In genomic region chr3:140848675-140849074, GRCh38 we compare ENCODE assay signal across 30 cellular contexts.
A peak's percentile ranks its signal among the peaks of the same experiment; 100 is the strongest.
DNase-seq lines count a peak whose midpoint lies in the region; ATAC-seq and TF ChIP-seq lines count a peak whose summit lies in the region.
"Had no signal": no experiment of that assay in that cellular context is flagged by ENCODE, and none has a peak within 500 bp of the region (broad histone marks: within the 10 kb centered on the region; RNA-seq: fewer than 3 reads in every experiment).

No MANE protein-coding gene starts in this region.

- DNase-seq in GM12864 (ENCODE audit: low read depth), result no peak
- peak; percentile 80 for DNase-seq in Karpas-422
- peak; percentile 58 for DNase-seq in OCI-LY7 (ENCODE audit: low spot score)
- DNase-seq in osteocyte (ENCODE audit: extremely low spot score, unreplicated experiment), result no peak
- DNase-seq in natural killer cell treated with Interleukin-12 subunit alpha and Interleukin-12 subunit beta and Interleukin-15 and Interleukin-18, amount 100 ng/mL, for 72 hours (ENCODE audit: low spot score), result no peak
- no peak for DNase-seq in progenitor cell of endocrine pancreas (ENCODE audit: low spot score, unreplicated experiment)
- DNase-seq: activated CD4-positive, alpha-beta T cell treated with anti-CD3 and anti-CD28 coated beads for 4 hours; activated naive CD4-positive, alpha-beta T cell treated with anti-CD3 and anti-CD28 coated beads, Interleukin-2, amount 50 U/mL, for 16 hours; COR-L47; DMS53; esophagus squamous epithelium; foreskin keratinocyte; heart left ventricle; midbrain; MM.1S; naive thymus-derived CD8-positive, alpha-beta T cell; NCI-H1105 treated with DMSO at 0.1 percent for 48 hours; NCI-H2081; NK-92 treated with Interleukin-12 subunit alpha and Interleukin-12 subunit beta, amount 100 ng/mL, for 24 hours; occipital lobe; SHP77 treated with DMSO at 0.1 percent for 48 hours; stimulated activated CD4-positive, alpha-beta T cell treated with anti-CD3 and anti-CD28 coated beads, Interleukin-15, amount 100 ng/mL, for 24 hours; stimulated activated CD4-positive, alpha-beta T cell treated with anti-CD3 and anti-CD28 coated beads, Interleukin-4, amount 100 ng/mL, for 4 hours; SW 1271 had no signal

- TF ChIP-seq CTCF in GM12864 (IDR thresholded peaks at IDR 0.05; ENCODE audit: low read depth, low read length, missing control alignments), result peak; percentile 8
- TF ChIP-seq CTCF in OCI-LY7 (conservative IDR thresholded peaks at IDR 0.05; ENCODE audit: low read length), result peak; percentile 72
- TF ChIP-seq CTCF in osteocyte (IDR thresholded peaks at IDR 0.05), result peak; percentile 30
- no peak for TF ChIP-seq CTCF in progenitor cell of endocrine pancreas (IDR thresholded peaks at IDR 0.05; ENCODE audit: unreplicated experiment)

- H3K27me3 ChIP-seq in Karpas-422 (ENCODE audit: low read length), result no peaks in the 10 kb centered on the region
- H3K27me3 ChIP-seq: tibial nerve had no signal

- BruUV-seq in OCI-LY7 (replicated peaks; lab: Mats Ljungman, UMichigan), result no TSS peak

- peaks cover 11% of the 10 kb centered on the region for H3K4me1 Mint-ChIP-seq in osteocyte (ENCODE audit: unreplicated experiment)
- H3K4me1 Mint-ChIP-seq in natural killer cell treated with Interleukin-12 subunit alpha and Interleukin-12 subunit beta and Interleukin-15 and Interleukin-18, amount 100 ng/mL, for 72 hours (ENCODE audit: low read depth in 2 of 2), result no peaks in the 10 kb centered on the region
- H3K4me1 Mint-ChIP-seq in progenitor cell of endocrine pancreas (ENCODE audit: low read depth), result no peaks in the 10 kb centered on the region
- H3K4me1 Mint-ChIP-seq: activated T-helper 17 cell treated with anti-CD3 and anti-CD28 coated beads, Interleukin-2, amount 50 U/mL, for 72 hours had no signal

- peak overlapping the region; percentile 50 for H3K4me2 ChIP-seq in Karpas-422 (ENCODE audit: low read depth, low read length, poor library complexity, severe bottlenecking)
- peak overlapping the region; percentile 22 for H3K4me2 ChIP-seq in OCI-LY7 (ENCODE audit: low read length)
- H3K4me2 ChIP-seq: GM23338 had no signal

- H3K9me3 ChIP-seq in Karpas-422 (ENCODE audit: low read length), result peaks cover 3% of the 10 kb centered on the region; the same call in 1 of the 2 replicates
- 0 out of 2 replicates have a peak, but pooled peaks cover 4% of the 10 kb centered on the region for H3K9me3 ChIP-seq in OCI-LY7 (ENCODE audit: low read length)
- H3K9me3 ChIP-seq: esophagus squamous epithelium, tibial nerve had no signal

- H3K27me3 Mint-ChIP-seq in osteocyte (ENCODE audit: unreplicated experiment) (peaks cover 61% of the 10 kb centered on the region), progenitor cell of endocrine pancreas (peaks cover 14% of the 10 kb centered on the region)
- peaks cover 29 to 38% of the 10 kb centered on the region in 2 donors for H3K27me3 Mint-ChIP-seq in natural killer cell treated with Interleukin-12 subunit alpha and Interleukin-12 subunit beta and Interleukin-15 and Interleukin-18, amount 100 ng/mL, for 72 hours

- H3K9ac ChIP-seq in Karpas-422 (ENCODE audit: low read length), result peak overlapping the region; percentile 31

- H4K20me1 ChIP-seq in Karpas-422 (ENCODE audit: insufficient read depth, low read depth, low read length) (no peaks in the 10 kb centered on the region), OCI-LY7 (ENCODE audit: insufficient read depth, low read length) (no peaks in the 10 kb centered on the region)

- H3K79me2 ChIP-seq in Karpas-422 (ENCODE audit: low read length) (no peaks in the 10 kb centered on the region), OCI-LY7 (ENCODE audit: insufficient read depth, low read depth, low read length) (no peaks in the 10 kb centered on the region)

- peaks cover 6% of the 10 kb centered on the region for H3K9me3 Mint-ChIP-seq in osteocyte (ENCODE audit: unreplicated experiment)
- H3K9me3 Mint-ChIP-seq in natural killer cell treated with Interleukin-12 subunit alpha and Interleukin-12 subunit beta and Interleukin-15 and Interleukin-18, amount 100 ng/mL, for 72 hours, result no peaks in the 10 kb centered on the region
- H3K9me3 Mint-ChIP-seq in progenitor cell of endocrine pancreas (ENCODE audit: low read depth), result peaks cover 9% of the 10 kb centered on the region
- H3K9me3 Mint-ChIP-seq: activated T-helper 17 cell treated with anti-CD3 and anti-CD28 coated beads, Interleukin-2, amount 50 U/mL, for 72 hours; GM23338 had no signal

- H3K27ac ChIP-seq in Karpas-422 (ENCODE audit: low read length) (no peak overlapping the region), OCI-LY7 (ENCODE audit: low read depth, low read length, poor library complexity, severe bottlenecking) (peak overlapping the region; percentile 12)
- H3K27ac ChIP-seq: C4-2B, esophagus squamous epithelium, foreskin keratinocyte, heart left ventricle, tibial nerve had no signal

- no peak overlapping the region for H3K4me3 ChIP-seq in GM12864 (ENCODE audit: low read depth, low read length)
- H3K4me3 ChIP-seq in Karpas-422 (ENCODE audit: low read length), result 0 out of 2 replicates have a peak overlapping the region, but pooled peaks have one; percentile 9
- no peak overlapping the region for H3K4me3 ChIP-seq in OCI-LY7 (ENCODE audit: low read depth, low read length, poor library complexity, severe bottlenecking)
- H3K4me3 ChIP-seq: esophagus squamous epithelium, GM23338, heart left ventricle, tibial nerve had no signal

- peak overlapping the region; percentile 8 for H2AFZ ChIP-seq in Karpas-422 (ENCODE audit: low read length)
- peak overlapping the region; percentile 68 for H2AFZ ChIP-seq in OCI-LY7 (ENCODE audit: low read length)
- H2AFZ ChIP-seq: GM23338 had no signal

- H3K4me3 Mint-ChIP-seq in osteocyte (ENCODE audit: unreplicated experiment) (no peak overlapping the region), progenitor cell of endocrine pancreas (ENCODE audit: low read depth) (no peak overlapping the region)
- no peak overlapping the region for H3K4me3 Mint-ChIP-seq in natural killer cell treated with Interleukin-12 subunit alpha and Interleukin-12 subunit beta and Interleukin-15 and Interleukin-18, amount 100 ng/mL, for 72 hours
- H3K4me3 Mint-ChIP-seq: activated T-helper 17 cell treated with anti-CD3 and anti-CD28 coated beads, Interleukin-2, amount 50 U/mL, for 72 hours; brain; GM23338; naive thymus-derived CD8-positive, alpha-beta T cell had no signal

- CTCF ChIA-PET in OCI-LY7 (lab: Charles Lee; ENCODE audit: unreplicated experiment), result no interaction called here

- H3K36me3 Mint-ChIP-seq in osteocyte (ENCODE audit: unreplicated experiment) (no peaks in the 10 kb centered on the region), progenitor cell of endocrine pancreas (ENCODE audit: insufficient read depth) (no peaks in the 10 kb centered on the region)
- no peaks in the 10 kb centered on the region for H3K36me3 Mint-ChIP-seq in natural killer cell treated with Interleukin-12 subunit alpha and Interleukin-12 subunit beta and Interleukin-15 and Interleukin-18, amount 100 ng/mL, for 72 hours
- H3K36me3 Mint-ChIP-seq: brain had no signal

- intact Hi-C loops in OCI-LY7 (cut with micrococcal nuclease; ENCODE audit: unreplicated experiment), result no loop called here

- H3K36me3 ChIP-seq in Karpas-422 (ENCODE audit: insufficient read depth, low read length), result no peaks in the 10 kb centered on the region
- no peaks in the 10 kb centered on the region; the same call in 1 of the 2 replicates for H3K36me3 ChIP-seq in OCI-LY7 (ENCODE audit: insufficient read depth, low read length)
- H3K36me3 ChIP-seq: esophagus squamous epithelium, heart left ventricle, tibial nerve had no signal

- H3K27ac Mint-ChIP-seq in osteocyte (ENCODE audit: unreplicated experiment) (no peak overlapping the region), progenitor cell of endocrine pancreas (no peak overlapping the region)
- no peak overlapping the region for H3K27ac Mint-ChIP-seq in natural killer cell treated with Interleukin-12 subunit alpha and Interleukin-12 subunit beta and Interleukin-15 and Interleukin-18, amount 100 ng/mL, for 72 hours
- H3K27ac Mint-ChIP-seq: activated T-helper 17 cell treated with anti-CD3 and anti-CD28 coated beads, Interleukin-2, amount 50 U/mL, for 72 hours; brain; GM23338 had no signal

- H3K9me2 ChIP-seq in Karpas-422 (replicated peaks; ENCODE audit: insufficient read depth, low read length) (no peaks in the 10 kb centered on the region), OCI-LY7 (ENCODE audit: insufficient read depth, low read length) (no peaks in the 10 kb centered on the region)

- H3K4me1 ChIP-seq in Karpas-422 (ENCODE audit: low read length) (peaks cover 61% of the 10 kb centered on the region), OCI-LY7 (ENCODE audit: insufficient read depth, low read length, poor library complexity, severe bottlenecking) (peaks cover 71% of the 10 kb centered on the region)
- H3K4me1 ChIP-seq: esophagus squamous epithelium, heart left ventricle, tibial nerve had no signal

- POLR2A ChIA-PET in OCI-LY7 (lab: Charles Lee), result interaction anchor here (0.6 to 1.4 kb wide), 4 partner anchors 9 to 1244 kb away, joined by 3 to 5 read pairs (median 4); no protein-coding TSS in a partner anchor

- no peak for ATAC-seq in GM19455 (IDR thresholded peaks at IDR 0.05; ENCODE audit: unreplicated experiment)
- no peak for ATAC-seq in natural killer cell treated with Interleukin-12 subunit alpha and Interleukin-12 subunit beta and Interleukin-15 and Interleukin-18, amount 100 ng/mL, for 72 hours
- ATAC-seq: activated T-helper 17 cell treated with anti-CD3 and anti-CD28 coated beads, Interleukin-2, amount 50 U/mL, for 72 hours; foreskin keratinocyte; GM23338; heart left ventricle; naive thymus-derived CD8-positive, alpha-beta T cell had no signal

Comparison
In these comparisons a context has a peak if more than half of its experiments do, and no peak if none do; other contexts are left out.
1. DNase-seq: peak in Karpas-422 (single experiment) and OCI-LY7 (single experiment); none in GM12864 (single experiment), osteocyte (single experiment), natural killer cell treated with Interleukin-12 subunit alpha and Interleukin-12 subunit beta and Interleukin-15 and Interleukin-18, amount 100 ng/mL, for 72 hours (single experiment) and progenitor cell of endocrine pancreas (single experiment).